11 cellular contexts compared by ENCODE assay signal in genomic region chr1:109623601-109624161, GRCh38. TPM values are rescaled to one million over a fixed set of nuclear protein-coding genes. Genes with fewer than 3 reads are reported as not detected.
A peak's percentile ranks its signal among the peaks of the same experiment; 100 is the strongest.
DNase-seq lines count a peak whose midpoint lies in the region; ATAC-seq and TF ChIP-seq lines count a peak whose summit lies in the region.
"Had no signal": no experiment of that assay in that cellular context is flagged by ENCODE, and none has a peak within 500 bp of the region (broad histone marks: within the 10 kb centered on the region; RNA-seq: fewer than 3 reads in every experiment).

No MANE protein-coding gene starts in this region.

- H3K27me3 ChIP-seq in vagina, result no peaks in the 10 kb centered on the region

- H3K36me3 ChIP-seq in vagina, result peaks cover 0 to 25% of the 10 kb centered on the region in 2 donors

- no peaks in the 10 kb centered on the region for H3K27me3 Mint-ChIP-seq in stimulated activated naive CD8-positive, alpha-beta T cell treated with anti-CD3 and anti-CD28 coated beads, Interleukin-15, Interleukin-2, amounts not matched to agents 100 ng/mL and 50 ng/mL, for 24 hours
- no peaks in the 10 kb centered on the region for H3K27me3 Mint-ChIP-seq in activated naive CD8-positive, alpha-beta T cell treated with anti-CD3 and anti-CD28 coated beads for 36 hours
- H3K27me3 Mint-ChIP-seq in memory B cell, result no peaks in the 10 kb centered on the region
- H3K27me3 Mint-ChIP-seq in Calu3 (ENCODE audit: unreplicated experiment), result no peaks in the 10 kb centered on the region

- peaks cover 18% of the 10 kb centered on the region for H3K36me3 Mint-ChIP-seq in stimulated activated naive CD8-positive, alpha-beta T cell treated with anti-CD3 and anti-CD28 coated beads, Interleukin-15, Interleukin-2, amounts not matched to agents 100 ng/mL and 50 ng/mL, for 24 hours (ENCODE audit: low read depth)
- H3K36me3 Mint-ChIP-seq in activated naive CD8-positive, alpha-beta T cell treated with anti-CD3 and anti-CD28 coated beads for 36 hours, result peaks cover 14% of the 10 kb centered on the region
- H3K36me3 Mint-ChIP-seq in memory B cell (peaks cover 16% of the 10 kb centered on the region), Calu3 (ENCODE audit: insufficient read depth, unreplicated experiment) (peaks cover 41% of the 10 kb centered on the region)

- no TSS peak for BruUV-seq in Calu3 (replicated peaks; lab: Mats Ljungman, UMichigan)

- intact Hi-C loops in vagina (cut with DNase I), result loop anchor here (10.0 kb wide), 1 partner anchor 79 kb away; the partner anchor contains the start of gene GNAI3
- intact Hi-C loops in Calu3 (cut with micrococcal nuclease; ENCODE audit: unreplicated experiment), result no loop called here

- no peak for DNase-seq in stimulated activated naive CD8-positive, alpha-beta T cell treated with anti-CD3 and anti-CD28 coated beads, Interleukin-15, Interleukin-2, amounts not matched to agents 100 U/mL and 50 U/mL, for 24 hours
- no peak for DNase-seq in activated naive CD8-positive, alpha-beta T cell treated with anti-CD3 and anti-CD28 coated beads for 36 hours
- no peak for DNase-seq in memory B cell (ENCODE audit: low spot score in 2 of 2)
- no peak for DNase-seq in vagina (ENCODE audit: extremely low spot score in 2 of 2)
- DNase-seq in Calu3, result no peak

- H3K9me3 Mint-ChIP-seq in stimulated activated naive CD8-positive, alpha-beta T cell treated with anti-CD3 and anti-CD28 coated beads, Interleukin-15, Interleukin-2, amounts not matched to agents 100 ng/mL and 50 ng/mL, for 24 hours, result no peaks in the 10 kb centered on the region
- H3K9me3 Mint-ChIP-seq in activated naive CD8-positive, alpha-beta T cell treated with anti-CD3 and anti-CD28 coated beads for 36 hours, result no peaks in the 10 kb centered on the region
- H3K9me3 Mint-ChIP-seq in memory B cell (no peaks in the 10 kb centered on the region), Calu3 (ENCODE audit: low read depth, unreplicated experiment) (no peaks in the 10 kb centered on the region)

- no peaks in the 10 kb centered on the region for H3K9me3 ChIP-seq in vagina

- peaks cover 42% of the 10 kb centered on the region for H3K4me1 Mint-ChIP-seq in stimulated activated naive CD8-positive, alpha-beta T cell treated with anti-CD3 and anti-CD28 coated beads, Interleukin-15, Interleukin-2, amounts not matched to agents 100 ng/mL and 50 ng/mL, for 24 hours (ENCODE audit: low read depth)
- H3K4me1 Mint-ChIP-seq in activated naive CD8-positive, alpha-beta T cell treated with anti-CD3 and anti-CD28 coated beads for 36 hours, result peaks cover 31% of the 10 kb centered on the region
- H3K4me1 Mint-ChIP-seq in memory B cell, result peaks cover 47% of the 10 kb centered on the region
- H3K4me1 Mint-ChIP-seq in Calu3 (ENCODE audit: low read depth, unreplicated experiment), result peaks cover 15% of the 10 kb centered on the region

- peak overlapping the region; percentile 91 for H3K27ac ChIP-seq in vagina

- CTCF ChIA-PET in Calu3 (lab: Charles Lee), result no interaction called here

- peaks cover 62% of the 10 kb centered on the region for H3K4me1 ChIP-seq in vagina

- H3K4me3 ChIP-seq in vagina, result peak overlapping the region; percentile 15 to 35

- H3K27ac Mint-ChIP-seq in stimulated activated naive CD8-positive, alpha-beta T cell treated with anti-CD3 and anti-CD28 coated beads, Interleukin-15, Interleukin-2, amounts not matched to agents 100 ng/mL and 50 ng/mL, for 24 hours, result peak overlapping the region; percentile 49
- peak overlapping the region; percentile 25 for H3K27ac Mint-ChIP-seq in activated naive CD8-positive, alpha-beta T cell treated with anti-CD3 and anti-CD28 coated beads for 36 hours
- H3K27ac Mint-ChIP-seq in memory B cell (peak overlapping the region; percentile 94), Calu3 (ENCODE audit: unreplicated experiment) (no peak overlapping the region)

- TF ChIP-seq POLR2A in vagina (IDR thresholded peaks at IDR 0.05), result no peak

- no peak for ATAC-seq in stimulated activated naive CD8-positive, alpha-beta T cell treated with anti-CD3 and anti-CD28 coated beads, Interleukin-15, Interleukin-2, amounts not matched to agents 100 U/mL and 50 U/mL, for 24 hours
- no peak for ATAC-seq in memory B cell (ENCODE audit: low read depth)
- no peak for ATAC-seq in GM21737 (IDR thresholded peaks at IDR 0.05; ENCODE audit: unreplicated experiment)
- ATAC-seq in HG02973 (IDR thresholded peaks at IDR 0.05; ENCODE audit: unreplicated experiment), result no peak
- ATAC-seq: HCT116 had no signal

- TF ChIP-seq CTCF in vagina (IDR thresholded peaks at IDR 0.05) (no peak), Calu3 (IDR thresholded peaks at IDR 0.05; ENCODE audit: unreplicated experiment) (no peak)

- peak overlapping the region; percentile 99 for H3K4me3 Mint-ChIP-seq in stimulated activated naive CD8-positive, alpha-beta T cell treated with anti-CD3 and anti-CD28 coated beads, Interleukin-15, Interleukin-2, amounts not matched to agents 100 ng/mL and 50 ng/mL, for 24 hours
- peak overlapping the region; percentile 59 for H3K4me3 Mint-ChIP-seq in activated naive CD8-positive, alpha-beta T cell treated with anti-CD3 and anti-CD28 coated beads for 36 hours
- H3K4me3 Mint-ChIP-seq in memory B cell (peak overlapping the region; percentile 69), Calu3 (ENCODE audit: low read depth, unreplicated experiment) (no peak overlapping the region)

RNA-seq across cellular contexts. Expression of gene AMPD2, which starts 4.0 kb away (rescaled TPM):
- total RNA-seq in activated naive CD8-positive, alpha-beta T cell treated with anti-CD3 and anti-CD28 coated beads for 36 hours, result 10 to 100 TPM; 89.5 to 91.4 TPM
- total RNA-seq in vagina (38.5 TPM), Calu3 (2022) (34.0 and 54.6 TPM in 2 replicates)

RNA-seq across cellular contexts. Expression of gene GNAT2, which starts 4.3 kb away (rescaled TPM):
- under 1 TPM; 0.64 to 0.91 TPM for total RNA-seq in activated naive CD8-positive, alpha-beta T cell treated with anti-CD3 and anti-CD28 coated beads for 36 hours
- total RNA-seq in vagina, result not detected
- total RNA-seq in Calu3 (2022), result not detected in 2 replicates
- total RNA-seq: kidney epithelial cell; T-helper 2 cell treated with Interferon-gamma antibody and Interleukin-4, amounts not matched to agents 100 ng/mL and 5 ng/mL, for 36 hours had no signal

RNA-seq across cellular contexts. Expression of gene GSTM4, which starts 32.2 kb away (rescaled TPM):
- total RNA-seq in activated naive CD8-positive, alpha-beta T cell treated with anti-CD3 and anti-CD28 coated beads for 36 hours, result 1 to 10 TPM; 2.4 to 3.0 TPM
- 36.1 TPM for total RNA-seq in vagina
- total RNA-seq in Calu3 (2022), result 12.6 and 13.6 TPM in 2 replicates

RNA-seq across cellular contexts. Expression of gene GSTM2, which starts 44.2 kb away (rescaled TPM):
- total RNA-seq in activated naive CD8-positive, alpha-beta T cell treated with anti-CD3 and anti-CD28 coated beads for 36 hours, result 1 to 10 TPM; 7.4 to 8.5 TPM
- 130 TPM for total RNA-seq in vagina
- 2.5 and 3.2 TPM in 2 replicates for total RNA-seq in Calu3 (2022)
